ENCODE assay signal across 20 cellular contexts in the genomic region with DNA sequence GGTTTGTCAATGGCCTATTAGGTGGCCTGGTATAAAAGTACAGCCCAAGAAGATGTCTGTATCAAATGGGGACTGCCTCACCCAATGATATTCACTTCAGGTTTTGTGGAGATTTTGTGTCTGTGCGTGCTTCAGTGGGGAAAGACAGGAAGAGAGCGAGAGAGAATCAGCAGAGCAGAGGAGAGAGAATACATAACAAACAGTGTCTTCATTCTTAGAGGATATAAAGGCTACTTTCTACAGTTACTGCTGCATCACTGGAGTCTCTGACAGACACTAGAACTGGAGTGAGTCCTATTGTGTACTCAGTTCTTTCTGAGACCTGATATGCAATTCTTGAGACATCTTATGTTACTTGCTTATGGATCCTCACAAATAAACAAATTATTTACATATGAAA.
"Had no signal": no experiment of that assay in that cellular context is flagged by ENCODE, and none has a peak within 500 bp of the region (broad histone marks: within the 10 kb centered on the region; RNA-seq: fewer than 3 reads in every experiment).

No MANE protein-coding gene starts in this region.

- H3K4me1 ChIP-seq: colonic mucosa, esophagus squamous epithelium, stomach, transverse colon had no signal

- H3K36me3 ChIP-seq: colonic mucosa, esophagus squamous epithelium, stomach, thoracic aorta, transverse colon had no signal

- H3K27me3 Mint-ChIP-seq: naive thymus-derived CD8-positive, alpha-beta T cell; stimulated activated naive B cell treated with anti-CD40 and anti-IgM and Interleukin-4, amounts not matched to agents 10 μg/mL and 1 μg/mL and 100 μg/mL, for 72 hours had no signal

- H3K27ac ChIP-seq: colonic mucosa, esophagus squamous epithelium, hepatocyte, stomach, thoracic aorta, transverse colon had no signal

- H3K27me3 ChIP-seq: colonic mucosa, esophagus squamous epithelium, hepatocyte, stomach, transverse colon had no signal

- H3K4me3 Mint-ChIP-seq: naive thymus-derived CD8-positive, alpha-beta T cell; stimulated activated naive B cell treated with anti-CD40 and anti-IgM and Interleukin-4, amounts not matched to agents 10 μg/mL and 1 μg/mL and 100 μg/mL, for 72 hours had no signal

- H2AFZ ChIP-seq: hepatocyte had no signal

- H3K36me3 Mint-ChIP-seq: naive thymus-derived CD8-positive, alpha-beta T cell; stimulated activated naive B cell treated with anti-CD40 and anti-IgM and Interleukin-4, amounts not matched to agents 10 μg/mL and 1 μg/mL and 100 μg/mL, for 72 hours had no signal

- H3K9me3 ChIP-seq: colonic mucosa, esophagus squamous epithelium, mucosa of descending colon, stomach, thoracic aorta, transverse colon had no signal

- H3K79me2 ChIP-seq: hepatocyte had no signal

- H3K4me3 ChIP-seq: colonic mucosa, esophagus squamous epithelium, hepatocyte, mucosa of descending colon, stomach, thoracic aorta, transverse colon had no signal

- ATAC-seq: left lobe of liver; mucosa of descending colon; naive thymus-derived CD8-positive, alpha-beta T cell; sciatic nerve; stimulated activated naive B cell treated with anti-CD40 and anti-IgM and Interleukin-4, amounts not matched to agents 10 μg/mL and 1 μg/mL and 100 μg/mL, for 72 hours had no signal

- DNase-seq: colonic mucosa; dermis blood vessel endothelial cell; esophagus squamous epithelium; foreskin fibroblast; head of caudate nucleus; mammary epithelial cell; mucosa of descending colon; naive thymus-derived CD8-positive, alpha-beta T cell; posterior cingulate gyrus; stimulated activated CD4-positive, alpha-beta T cell treated with anti-CD3 and anti-CD28 coated beads, Interleukin-2, amount 100 ng/mL, for 24 hours; stimulated activated CD4-positive, alpha-beta T cell treated with anti-CD3 and anti-CD28 coated beads, Interleukin-4, amount 100 ng/mL, for 4 hours; stimulated activated naive B cell treated with anti-CD40 and anti-IgM and Interleukin-4, amounts not matched to agents 10 μg/mL and 1 μg/mL and 100 μg/mL, for 72 hours; stomach; substantia nigra; transverse colon had no signal

- H3K9me3 Mint-ChIP-seq: stimulated activated naive B cell treated with anti-CD40 and anti-IgM and Interleukin-4, amounts not matched to agents 10 μg/mL and 1 μg/mL and 100 μg/mL, for 72 hours had no signal

- FAIRE-seq: islet of Langerhans had no signal

- H3K27ac Mint-ChIP-seq: naive thymus-derived CD8-positive, alpha-beta T cell; stimulated activated naive B cell treated with anti-CD40 and anti-IgM and Interleukin-4, amounts not matched to agents 10 μg/mL and 1 μg/mL and 100 μg/mL, for 72 hours had no signal

- H3K4me2 ChIP-seq: hepatocyte had no signal
